23 cellular contexts compared by ENCODE assay signal in genomic region chr21:34589511-34590282, GRCh38. TPM values are rescaled to one million over a fixed set of nuclear protein-coding genes. Genes with fewer than 3 reads are reported as not detected.
A peak's percentile ranks its signal among the peaks of the same experiment; 100 is the strongest.
DNase-seq lines count a peak whose midpoint lies in the region; ATAC-seq and TF ChIP-seq lines count a peak whose summit lies in the region.
"Had no signal": no experiment of that assay in that cellular context is flagged by ENCODE, and none has a peak within 500 bp of the region (broad histone marks: within the 10 kb centered on the region; RNA-seq: fewer than 3 reads in every experiment).

No MANE protein-coding gene starts in this region.

- H3K9me3 ChIP-seq in left ventricle myocardium inferior (replicated peaks) (peaks cover 18% of the 10 kb centered on the region), endodermal cell (ENCODE audit: control insufficient read depth, low read length) (no peaks in the 10 kb centered on the region), upper lobe of left lung (no peaks in the 10 kb centered on the region)

- H3K4me1 Mint-ChIP-seq in endodermal cell: no peaks in the 10 kb centered on the region

- H3K36me3 ChIP-seq in left ventricle myocardium inferior (no peaks in the 10 kb centered on the region), endodermal cell (ENCODE audit: control insufficient read depth, insufficient read depth, low read length) (no peaks in the 10 kb centered on the region), upper lobe of left lung (no peaks in the 10 kb centered on the region)

- H3K27me3 ChIP-seq in left ventricle myocardium inferior (ENCODE audit: low read depth): no peaks in the 10 kb centered on the region
- no peaks in the 10 kb centered on the region for H3K27me3 ChIP-seq in endodermal cell (ENCODE audit: control insufficient read depth, insufficient read depth, low read length, poor library complexity, severe bottlenecking)
- H3K27me3 ChIP-seq in upper lobe of left lung: no peaks in the 10 kb centered on the region

- no peak for TF ChIP-seq POLR2A in upper lobe of left lung (IDR thresholded peaks at IDR 0.05)

- H3K27ac ChIP-seq in left ventricle myocardium inferior (replicated peaks) (peak overlapping the region; percentile 86), endodermal cell (ENCODE audit: low read depth, low read length) (no peak overlapping the region), upper lobe of left lung (peak overlapping the region; percentile 16 to 78 (median 48))
- H3K27ac ChIP-seq: KMS-11, RWPE1 had no signal

- no peaks in the 10 kb centered on the region for H3K36me3 Mint-ChIP-seq in endodermal cell (ENCODE audit: low read depth)

- WGBS in endodermal cell (ENCODE audit: insufficient coverage in 1 of 2, insufficient read length in 1 of 2), 2 experiments: 94 to 97% methylated on average over 8 to 9 of the region's 9 CpGs
- 73 to 77% methylated on average over 9 of the region's 9 CpGs for WGBS in upper lobe of left lung, 2 donors

- no peak overlapping the region for H3K4me3 Mint-ChIP-seq in endodermal cell
- H3K4me3 Mint-ChIP-seq: activated naive CD4-positive, alpha-beta T cell treated with anti-CD3 and anti-CD28 coated beads for 36 hours; activated T-cell treated with anti-CD3 and anti-CD28 coated beads, Interleukin-2, amount 50 U/mL, for 72 hours; CD4-positive, alpha-beta memory T cell; GM23338 had no signal

- no peak overlapping the region for H3K9ac ChIP-seq in endodermal cell (ENCODE audit: extremely low read depth, low read length, poor library complexity, severe bottlenecking)
- H3K9ac ChIP-seq: KMS-11 had no signal

- no peak overlapping the region for H3K27ac Mint-ChIP-seq in endodermal cell
- H3K27ac Mint-ChIP-seq: activated naive CD4-positive, alpha-beta T cell treated with anti-CD3 and anti-CD28 coated beads for 36 hours; activated T-cell treated with anti-CD3 and anti-CD28 coated beads, Interleukin-2, amount 50 U/mL, for 72 hours; GM23338 had no signal

- H3K4me1 ChIP-seq in left ventricle myocardium inferior: peaks cover 54% of the 10 kb centered on the region
- no peaks in the 10 kb centered on the region for H3K4me1 ChIP-seq in endodermal cell (ENCODE audit: control insufficient read depth, insufficient read depth, low read length)
- H3K4me1 ChIP-seq in upper lobe of left lung: peaks cover 29 to 47% (median 34%) of the 10 kb centered on the region in 4 donors

- intact Hi-C loops in left ventricle myocardium inferior (cut with micrococcal nuclease) (no loop called here), Right ventricle myocardium inferior (cut with DNase I) (no loop called here)

- no peak for ATAC-seq in Right ventricle myocardium inferior
- ATAC-seq in upper lobe of left lung (ENCODE audit: low FRiP score in 2 of 2): no peak
- ATAC-seq: activated T-cell treated with anti-CD3 and anti-CD28 coated beads, Interleukin-2, amount 50 U/mL, for 72 hours; GM23338; SK-N-SH treated with all-trans-retinoic acid at 6 μM for 48 hours had no signal

- peak; percentile 41 for DNase-seq in DMS79 treated with DMSO at 0.1 percent for 48 hours (lab: John Stamatoyannopoulos, UW)
- no peak for DNase-seq in DMS79 (lab: John Stamatoyannopoulos, UW)
- DNase-seq in left ventricle myocardium inferior: no peak
- DNase-seq in Right ventricle myocardium inferior (ENCODE audit: missing footprints): no peak
- DNase-seq in endodermal cell: peak; percentile 9
- DNase-seq in upper lobe of left lung: no peak
- DNase-seq in foreskin melanocyte: no peak
- DNase-seq in SHP77 treated with DMSO at 0.1 percent for 48 hours (lab: John Stamatoyannopoulos, UW): no peak
- DNase-seq: activated CD4-positive, alpha-beta T cell treated with anti-CD3 and anti-CD28 coated beads for 48 hours; activated naive CD4-positive, alpha-beta T cell treated with anti-CD3 and anti-CD28 coated beads for 36 hours; activated T-cell treated with anti-CD3 and anti-CD28 coated beads, Interleukin-2, amount 50 U/mL, for 72 hours; amygdala; CD4-positive, alpha-beta memory T cell; dermis blood vessel endothelial cell; glutamatergic neuron; kidney glomerular epithelial cell; mammary epithelial cell; stimulated activated CD4-positive, alpha-beta T cell treated with anti-CD3 and anti-CD28 coated beads, Interleukin-2, amount 100 ng/mL, for 24 hours had no signal

- H3K4me3 ChIP-seq in left ventricle myocardium inferior (no peak overlapping the region), endodermal cell (ENCODE audit: low read length) (no peak overlapping the region), upper lobe of left lung (no peak overlapping the region)
- H3K4me3 ChIP-seq: GM23338, smooth muscle cell had no signal

- H3K9me3 Mint-ChIP-seq in endodermal cell: peaks cover 13% of the 10 kb centered on the region
- H3K9me3 Mint-ChIP-seq: GM23338 had no signal

- H3K27me3 Mint-ChIP-seq in endodermal cell (ENCODE audit: insufficient read depth): peaks cover 2% of the 10 kb centered on the region
- H3K27me3 Mint-ChIP-seq: CD4-positive, alpha-beta memory T cell had no signal

- TF ChIP-seq EP300 in upper lobe of left lung (IDR thresholded peaks at IDR 0.05): no peak

- TF ChIP-seq CTCF in left ventricle myocardium inferior (IDR thresholded peaks at IDR 0.05; ENCODE audit: borderline replicate concordance): no peak
- no peak for TF ChIP-seq CTCF in endodermal cell (conservative IDR thresholded peaks at IDR 0.05)
- TF ChIP-seq CTCF in upper lobe of left lung (IDR thresholded peaks at IDR 0.05): no peak

RNA-seq across cellular contexts. Expression of gene RCAN1, which starts 25.2 kb away (rescaled TPM):
- total RNA-seq in left ventricle myocardium inferior (75.3 TPM), Right ventricle myocardium inferior (36.5 TPM), endodermal cell (1 to 10 TPM; 6.1 to 6.7 TPM), upper lobe of left lung (10 to 100 TPM; 24.7 to 36.2 (median 29.4) TPM)
- 10.5 TPM for polyA plus RNA-seq in endodermal cell (2013, experiment 1 of 2)
- polyA plus RNA-seq in endodermal cell (2013, experiment 2 of 2): 10.7 TPM

Comparison
In these comparisons a context has a peak if more than half of its experiments do, and no peak if none do; other contexts are left out.
1. DNase-seq: peak in DMS79 treated with DMSO at 0.1 percent for 48 hours (single experiment) and endodermal cell (single experiment); none in DMS79 (single experiment), left ventricle myocardium inferior (single experiment), Right ventricle myocardium inferior (single experiment), upper lobe of left lung (0 of 2), foreskin melanocyte (single experiment) and SHP77 treated with DMSO at 0.1 percent for 48 hours (single experiment).